22 cellular contexts compared by ENCODE assay signal in genomic region chr1:60581455-60582220, GRCh38.
DNase-seq lines count a peak whose midpoint lies in the region; ATAC-seq, FAIRE-seq and TF ChIP-seq lines count a peak whose summit lies in the region.
"Had no signal": no experiment of that assay in that cellular context is flagged by ENCODE, and none has a peak within 500 bp of the region (broad histone marks: within the 10 kb centered on the region; RNA-seq: fewer than 3 reads in every experiment).

No MANE protein-coding gene starts in this region.

- intact Hi-C loops in endothelial cell of umbilical vein (cut with micrococcal nuclease) = loop anchor here (5.0 kb wide), 1 partner anchor 159 kb away; no protein-coding TSS in a partner anchor

- peak overlapping the region; percentile 9 for H3K27ac Mint-ChIP-seq in activated naive CD8-positive, alpha-beta T cell treated with anti-CD3 and anti-CD28 coated beads for 36 hours
- no peak overlapping the region for H3K27ac Mint-ChIP-seq in activated naive CD8-positive, alpha-beta T cell treated with anti-CD3 and anti-CD28 coated beads, Interleukin-2, amount 50 U/mL, for 24 hours

- H2AFZ ChIP-seq in endothelial cell of umbilical vein (ENCODE audit: low read depth, low read length) = no peak overlapping the region
- H2AFZ ChIP-seq: PC-9 had no signal

- peaks cover 2% of the 10 kb centered on the region for H3K4me1 Mint-ChIP-seq in activated naive CD8-positive, alpha-beta T cell treated with anti-CD3 and anti-CD28 coated beads for 36 hours
- H3K4me1 Mint-ChIP-seq in activated naive CD8-positive, alpha-beta T cell treated with anti-CD3 and anti-CD28 coated beads, Interleukin-2, amount 50 U/mL, for 24 hours = no peaks in the 10 kb centered on the region

- no peak overlapping the region for H3K4me3 ChIP-seq in adipocyte (ENCODE audit: low read length)
- no peak overlapping the region for H3K4me3 ChIP-seq in endothelial cell of umbilical vein (replicated peaks in 1 of 3; ENCODE audit: insufficient read depth in 1 of 3, low read depth in 1 of 3, low read length in 3 of 3)
- H3K4me3 ChIP-seq: MG63, PC-9 had no signal

- no peak overlapping the region for H3K9ac ChIP-seq in adipocyte (ENCODE audit: low read length)
- no peak overlapping the region for H3K9ac ChIP-seq in endothelial cell of umbilical vein (replicated peaks; ENCODE audit: extremely low read depth, insufficient read depth, low read length)

- H3K36me3 Mint-ChIP-seq in activated naive CD8-positive, alpha-beta T cell treated with anti-CD3 and anti-CD28 coated beads for 36 hours = no peaks in the 10 kb centered on the region
- H3K36me3 Mint-ChIP-seq in activated naive CD8-positive, alpha-beta T cell treated with anti-CD3 and anti-CD28 coated beads, Interleukin-2, amount 50 U/mL, for 24 hours (ENCODE audit: low read depth) = no peaks in the 10 kb centered on the region

- H3K4me1 ChIP-seq in adipocyte (ENCODE audit: control insufficient read depth, insufficient read depth, low read length) = no peaks in the 10 kb centered on the region
- no peaks in the 10 kb centered on the region for H3K4me1 ChIP-seq in endothelial cell of umbilical vein (ENCODE audit: control insufficient read depth, extremely low read depth, insufficient read depth, low read length)

- H3K36me3 ChIP-seq in adipocyte (ENCODE audit: control insufficient read depth, insufficient read depth, low read length, severe bottlenecking) (no peaks in the 10 kb centered on the region), endothelial cell of umbilical vein (ENCODE audit: control insufficient read depth in 2 of 2, extremely low read depth in 1 of 2, insufficient read depth in 2 of 2, low read length in 2 of 2) (no peaks in the 10 kb centered on the region)
- H3K36me3 ChIP-seq: MG63 had no signal

- no peak for DNase-seq in activated naive CD8-positive, alpha-beta T cell treated with anti-CD3 and anti-CD28 coated beads for 36 hours
- no peak for DNase-seq in activated naive CD8-positive, alpha-beta T cell treated with anti-CD3 and anti-CD28 coated beads, Interleukin-2, amount 50 U/mL, for 24 hours
- DNase-seq in adipocyte (ENCODE audit: low read depth) = peak; percentile 25
- DNase-seq in endothelial cell of umbilical vein (ENCODE audit: low read depth, low spot score) = peak; percentile 69
- no peak for DNase-seq in GM03348 (ENCODE audit: low spot score)
- DNase-seq in mucosa of gallbladder (ENCODE audit: low spot score) = no peak
- DNase-seq: EL, GF-D8, H7, Karpas-422, MG63, NCI-H1105, NCI-H146, NCI-H2029, NCI-H2227 treated with DMSO at 0.1 percent for 48 hours, NCI-H510A, PC-9, RPMI8226, SHP77 treated with DMSO at 0.1 percent for 48 hours had no signal

- peaks cover 3% of the 10 kb centered on the region for H3K27me3 Mint-ChIP-seq in activated naive CD8-positive, alpha-beta T cell treated with anti-CD3 and anti-CD28 coated beads for 36 hours
- H3K27me3 Mint-ChIP-seq in activated naive CD8-positive, alpha-beta T cell treated with anti-CD3 and anti-CD28 coated beads, Interleukin-2, amount 50 U/mL, for 24 hours = no peaks in the 10 kb centered on the region

- no peak for FAIRE-seq in endothelial cell of umbilical vein (lab: Jason Lieb, UNC)
- FAIRE-seq: A204.1 had no signal

- no TSS peak for BruUV-seq in endothelial cell of umbilical vein (replicated peaks; lab: Mats Ljungman, UMichigan)

- H3K4me2 ChIP-seq in endothelial cell of umbilical vein (ENCODE audit: insufficient read depth, low read length) = no peak overlapping the region
- H3K4me2 ChIP-seq: PC-9 had no signal

- H3K4me3 Mint-ChIP-seq in activated naive CD8-positive, alpha-beta T cell treated with anti-CD3 and anti-CD28 coated beads for 36 hours = no peak overlapping the region
- H3K4me3 Mint-ChIP-seq in activated naive CD8-positive, alpha-beta T cell treated with anti-CD3 and anti-CD28 coated beads, Interleukin-2, amount 50 U/mL, for 24 hours = no peak overlapping the region

- H3K9me3 Mint-ChIP-seq in activated naive CD8-positive, alpha-beta T cell treated with anti-CD3 and anti-CD28 coated beads for 36 hours = peaks cover 15% of the 10 kb centered on the region
- H3K9me3 Mint-ChIP-seq in activated naive CD8-positive, alpha-beta T cell treated with anti-CD3 and anti-CD28 coated beads, Interleukin-2, amount 50 U/mL, for 24 hours = peaks cover 18% of the 10 kb centered on the region

- no peaks in the 10 kb centered on the region for H4K20me1 ChIP-seq in endothelial cell of umbilical vein (replicated peaks; ENCODE audit: control insufficient read depth, extremely low read depth, insufficient read depth, low read length)

- CTCF ChIA-PET in endothelial cell of umbilical vein (lab: Charles Lee) = no interaction called here

- H3K27ac ChIP-seq in endothelial cell of umbilical vein (ENCODE audit: insufficient read depth, low read depth, low read length) = no peak overlapping the region
- H3K27ac ChIP-seq: PC-9 had no signal

- H3K9me3 ChIP-seq in adipocyte (ENCODE audit: control insufficient read depth, low read length) (peaks cover 17% of the 10 kb centered on the region), endothelial cell of umbilical vein (replicated peaks; ENCODE audit: control insufficient read depth, insufficient read depth, low read length) (peaks cover 3% of the 10 kb centered on the region)

- no peaks in the 10 kb centered on the region for H3K79me2 ChIP-seq in endothelial cell of umbilical vein (ENCODE audit: control insufficient read depth, insufficient read depth, low read length)

- TF ChIP-seq CTCF in endothelial cell of umbilical vein (IDR thresholded peaks at IDR 0.05; ENCODE audit: extremely low read depth in 1 of 2, insufficient read depth in 1 of 2, low read depth in 1 of 2, low read length in 2 of 2) = no peak

- dilution Hi-C loops in endothelial cell of umbilical vein (cut with MboI; ENCODE audit: extremely low pct_ligation_motif_present, low sequenced_read_pairs) = no loop called here

- TF ChIP-seq POLR2A in endothelial cell of umbilical vein (IDR thresholded peaks at IDR 0.05; ENCODE audit: low read depth, low read length) = no peak

- POLR2A ChIA-PET in endothelial cell of umbilical vein (lab: Charles Lee) = no interaction called here

- H3K9me1 ChIP-seq in endothelial cell of umbilical vein (replicated peaks; ENCODE audit: control insufficient read depth, extremely low read depth, insufficient read depth, low read length) = no peaks in the 10 kb centered on the region

- ATAC-seq in activated naive CD8-positive, alpha-beta T cell treated with anti-CD3 and anti-CD28 coated beads, Interleukin-2, amount 50 U/mL, for 24 hours = no peak
- ATAC-seq in GM19023 (IDR thresholded peaks at IDR 0.05; ENCODE audit: unreplicated experiment) (no peak), GM18517 (IDR thresholded peaks at IDR 0.05; ENCODE audit: unreplicated experiment) (no peak)

- H3K27me3 ChIP-seq in adipocyte (replicated peaks; ENCODE audit: control insufficient read depth, insufficient read depth, low read length) = no peaks in the 10 kb centered on the region
- H3K27me3 ChIP-seq in endothelial cell of umbilical vein (ENCODE audit: control insufficient read depth in 2 of 2, insufficient read depth in 2 of 2, low read length in 2 of 2) = no peaks in the 10 kb centered on the region
- H3K27me3 ChIP-seq: MG63 had no signal

TF ChIP-seq in endothelial cell of umbilical vein, 7 proteins besides CTCF, POLR2A, EP300 and RAD21:
- TF ChIP-seq GATA2 (IDR thresholded peaks at IDR 0.05; ENCODE audit: insufficient read depth, insufficient read length, low read depth, low read length) = no peak
- no peak for TF ChIP-seq EZH2 (IDR thresholded peaks at IDR 0.05; ENCODE audit: borderline replicate concordance, low read depth, low read length, severe bottlenecking)
- TF ChIP-seq MAX (IDR thresholded peaks at IDR 0.05; ENCODE audit: insufficient read depth, insufficient read length) = no peak
- TF ChIP-seq MYC (IDR thresholded peaks at IDR 0.05; ENCODE audit: low read depth, low read length) = no peak
- no peak for TF ChIP-seq FOS (IDR thresholded peaks at IDR 0.05; ENCODE audit: borderline replicate concordance, insufficient read depth, low read length)
- no peak for TF ChIP-seq JUN (IDR thresholded peaks at IDR 0.05; ENCODE audit: borderline replicate concordance, insufficient read depth, insufficient read length, low read depth)
- no peak for TF ChIP-seq POLR2AphosphoS5 (IDR thresholded peaks at IDR 0.05; ENCODE audit: insufficient read depth, low read depth, low read length)

Comparison
In these comparisons a context has a peak if more than half of its experiments do, and no peak if none do; other contexts are left out.
1. DNase-seq: peak in adipocyte (single experiment) and endothelial cell of umbilical vein (single experiment); none in activated naive CD8-positive, alpha-beta T cell treated with anti-CD3 and anti-CD28 coated beads for 36 hours (single experiment), activated naive CD8-positive, alpha-beta T cell treated with anti-CD3 and anti-CD28 coated beads, Interleukin-2, amount 50 U/mL, for 24 hours (single experiment), GM03348 (single experiment) and mucosa of gallbladder (single experiment).